1 cellular context compared by ENCODE assay signal in the genomic region with DNA sequence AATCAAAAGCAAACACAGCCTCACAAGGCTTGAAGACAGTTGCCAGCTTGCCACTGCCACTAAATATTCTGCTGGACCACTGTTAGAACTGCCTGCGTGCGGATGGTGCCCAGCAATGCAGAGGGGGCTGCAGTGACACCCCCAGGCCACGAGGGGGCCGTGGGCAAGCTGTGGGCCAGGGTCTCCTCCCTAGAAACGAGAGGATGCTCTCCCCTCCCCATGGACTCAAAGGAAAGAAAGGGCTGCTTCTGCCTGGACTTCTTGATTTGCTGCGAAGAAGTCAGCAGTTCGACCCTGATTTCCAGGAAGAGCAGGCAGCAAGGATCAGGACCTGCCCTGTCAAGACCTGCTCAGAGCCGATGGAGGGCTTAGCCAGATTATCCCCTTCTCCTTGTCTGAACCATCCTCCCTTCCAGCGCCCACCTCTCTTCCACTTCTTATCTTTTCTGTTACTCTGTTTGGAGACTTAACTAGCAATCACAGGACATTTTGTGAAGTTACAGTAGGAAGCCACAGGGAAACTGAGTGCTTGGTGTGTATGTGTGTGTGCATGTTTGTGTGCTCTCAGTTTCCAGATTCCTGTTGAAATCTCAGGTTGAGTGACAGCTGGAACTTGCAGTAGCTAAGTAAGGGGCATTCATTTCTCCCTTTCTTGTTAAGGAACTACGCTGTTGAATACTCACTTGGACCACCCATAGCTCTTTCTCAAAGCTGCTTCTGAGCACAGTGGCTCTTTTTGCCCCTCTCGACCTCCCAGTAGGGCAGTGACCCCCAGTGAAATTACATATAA.
TF ChIP-seq lines count a peak whose summit lies in the region.

No MANE protein-coding gene starts in this region.

TF ChIP-seq in IMR-90, 13 proteins besides CTCF, POLR2A, EP300 and RAD21:
- TF ChIP-seq MAFK (IDR thresholded peaks at IDR 0.05; ENCODE audit: low read depth, low read length) (no peak), NFE2L2 (IDR thresholded peaks at IDR 0.05; ENCODE audit: low read depth, low read length) (no peak), SMC3 (IDR thresholded peaks at IDR 0.05; ENCODE audit: low read depth, low read length) (peak; percentile 68), MXI1 (IDR thresholded peaks at IDR 0.05; ENCODE audit: borderline replicate concordance, low read depth, low read length) (no peak), MAZ (IDR thresholded peaks at IDR 0.05; ENCODE audit: borderline replicate concordance, low read depth, low read length) (peak; percentile 40; the same call in 1 of the 2 replicates)
TF ChIP-seq in IMR-90: peak in this region for 2.
